Comparison of ENCODE assay signal across 10 cellular contexts in genomic region chr1:58718435-58718834, GRCh38. TPM values are rescaled to one million over a fixed set of nuclear protein-coding genes. Genes with fewer than 3 reads are reported as not detected.
A peak's percentile ranks its signal among the peaks of the same experiment; 100 is the strongest.
DNase-seq lines count a peak whose midpoint lies in the region; ATAC-seq and TF ChIP-seq lines count a peak whose summit lies in the region.
"Had no signal": no experiment of that assay in that cellular context is flagged by ENCODE, and none has a peak within 500 bp of the region (broad histone marks: within the 10 kb centered on the region; RNA-seq: fewer than 3 reads in every experiment).

No MANE protein-coding gene starts in this region.

- DNase-seq in activated naive CD4-positive, alpha-beta T cell treated with anti-CD3 and anti-CD28 coated beads, Interleukin-2, amount 10 ng/mL, durations not matched to agents 7 days and 5 days = no peak
- no peak for DNase-seq in activated naive CD4-positive, alpha-beta T cell treated with anti-CD3 and anti-CD28 coated beads, Interleukin-2, amount 50 U/mL, for 16 hours
- DNase-seq in SK-N-MC (ENCODE audit: low read depth, low spot score) = no peak
- DNase-seq in fibroblast of pulmonary artery (ENCODE audit: low read depth) = peak; percentile 31
- DNase-seq in stimulated activated effector memory CD8-positive, alpha-beta T cell treated with anti-CD3 and anti-CD28 coated beads, Interleukin-12 subunit alpha, Interleukin-12 subunit beta, amount 100 ng/mL, for 72 hours (ENCODE audit: low spot score in 2 of 2) = no peak
- DNase-seq in head of caudate nucleus = no peak
- DNase-seq in vagina (ENCODE audit: extremely low spot score in 2 of 2) = no peak
- DNase-seq: NCI-H1092 had no signal

- no peaks in the 10 kb centered on the region for H3K36me3 ChIP-seq in SK-N-MC (ENCODE audit: insufficient read depth, low read length)
- H3K36me3 ChIP-seq in vagina = no peaks in the 10 kb centered on the region

- intact Hi-C loops in head of caudate nucleus (cut with DNase I) = no loop called here
- intact Hi-C loops in vagina (cut with DNase I) = no loop called here

- TF ChIP-seq CTCF in fibroblast of pulmonary artery (IDR thresholded peaks at IDR 0.05; ENCODE audit: low read length, missing control alignments) = no peak
- TF ChIP-seq CTCF in vagina (IDR thresholded peaks at IDR 0.05) = no peak

- H3K27ac Mint-ChIP-seq in activated naive CD4-positive, alpha-beta T cell treated with anti-CD3 and anti-CD28 coated beads, Interleukin-2, amount 10 ng/mL, durations not matched to agents 7 days and 5 days = peak overlapping the region; percentile 34
- peak overlapping the region; percentile 27 for H3K27ac Mint-ChIP-seq in stimulated activated effector memory CD8-positive, alpha-beta T cell treated with anti-CD3 and anti-CD28 coated beads, Interleukin-12 subunit alpha, Interleukin-12 subunit beta, amount 100 ng/mL, for 72 hours

- H3K4me3 ChIP-seq in SK-N-MC (peak overlapping the region; percentile 42; the same call in 1 of the 2 replicates), fibroblast of pulmonary artery (replicated peaks; ENCODE audit: low read depth, low read length) (no peak overlapping the region), vagina (no peak overlapping the region)

- TF ChIP-seq POLR2A in vagina (IDR thresholded peaks at IDR 0.05) = no peak

- no peak overlapping the region for H3K9ac ChIP-seq in SK-N-MC (ENCODE audit: insufficient read length)

- no peak overlapping the region for H3K4me3 Mint-ChIP-seq in activated naive CD4-positive, alpha-beta T cell treated with anti-CD3 and anti-CD28 coated beads, Interleukin-2, amount 10 ng/mL, durations not matched to agents 7 days and 5 days
- H3K4me3 Mint-ChIP-seq in stimulated activated effector memory CD8-positive, alpha-beta T cell treated with anti-CD3 and anti-CD28 coated beads, Interleukin-12 subunit alpha, Interleukin-12 subunit beta, amount 100 ng/mL, for 72 hours = peak overlapping the region; percentile 31

- ATAC-seq in stimulated activated effector memory CD8-positive, alpha-beta T cell treated with anti-CD3 and anti-CD28 coated beads, Interleukin-12 subunit alpha, Interleukin-12 subunit beta, amount 100 ng/mL, for 72 hours = peak; percentile 29
- no peak for ATAC-seq in HG02642 (IDR thresholded peaks at IDR 0.05; ENCODE audit: poor library complexity, unreplicated experiment)

- peaks cover 2% of the 10 kb centered on the region for H3K9me3 Mint-ChIP-seq in activated naive CD4-positive, alpha-beta T cell treated with anti-CD3 and anti-CD28 coated beads, Interleukin-2, amount 10 ng/mL, durations not matched to agents 7 days and 5 days
- H3K9me3 Mint-ChIP-seq in stimulated activated effector memory CD8-positive, alpha-beta T cell treated with anti-CD3 and anti-CD28 coated beads, Interleukin-12 subunit alpha, Interleukin-12 subunit beta, amount 100 ng/mL, for 72 hours = no peaks in the 10 kb centered on the region

- H3K4me1 Mint-ChIP-seq in activated naive CD4-positive, alpha-beta T cell treated with anti-CD3 and anti-CD28 coated beads, Interleukin-2, amount 10 ng/mL, durations not matched to agents 7 days and 5 days = peaks cover 19% of the 10 kb centered on the region
- peaks cover 31% of the 10 kb centered on the region for H3K4me1 Mint-ChIP-seq in stimulated activated effector memory CD8-positive, alpha-beta T cell treated with anti-CD3 and anti-CD28 coated beads, Interleukin-12 subunit alpha, Interleukin-12 subunit beta, amount 100 ng/mL, for 72 hours

- H3K27me3 ChIP-seq in vagina = no peaks in the 10 kb centered on the region
- H3K27me3 ChIP-seq: neutrophil had no signal

- CTCF ChIA-PET in activated naive CD4-positive, alpha-beta T cell treated with anti-CD3 and anti-CD28 coated beads, Interleukin-2, amount 10 ng/mL, durations not matched to agents 7 days and 5 days (lab: Charles Lee) = interaction anchor here (1.2 kb wide), 1 partner anchor 9 kb away, joined by 5 read pairs; no protein-coding TSS in a partner anchor

- no peaks in the 10 kb centered on the region for H3K36me3 Mint-ChIP-seq in activated naive CD4-positive, alpha-beta T cell treated with anti-CD3 and anti-CD28 coated beads, Interleukin-2, amount 10 ng/mL, durations not matched to agents 7 days and 5 days
- no peaks in the 10 kb centered on the region for H3K36me3 Mint-ChIP-seq in stimulated activated effector memory CD8-positive, alpha-beta T cell treated with anti-CD3 and anti-CD28 coated beads, Interleukin-12 subunit alpha, Interleukin-12 subunit beta, amount 100 ng/mL, for 72 hours

- no peaks in the 10 kb centered on the region for H3K4me1 ChIP-seq in vagina

- no peaks in the 10 kb centered on the region for H3K9me3 ChIP-seq in SK-N-MC (ENCODE audit: low read depth, low read length)
- no peaks in the 10 kb centered on the region for H3K9me3 ChIP-seq in vagina
- H3K9me3 ChIP-seq: neutrophil had no signal

- peaks cover 13% of the 10 kb centered on the region for H3K27me3 Mint-ChIP-seq in activated naive CD4-positive, alpha-beta T cell treated with anti-CD3 and anti-CD28 coated beads, Interleukin-2, amount 10 ng/mL, durations not matched to agents 7 days and 5 days

- H3K27ac ChIP-seq in SK-N-MC = peak overlapping the region; percentile 45; the same call in 1 of the 2 replicates
- no peak overlapping the region for H3K27ac ChIP-seq in vagina
- H3K27ac ChIP-seq: neutrophil had no signal

RNA-seq across cellular contexts. Expression of gene MYSM1, which starts 18.6 kb away (rescaled TPM):
- total RNA-seq in vagina = 28.7 TPM
